37 cellular contexts compared by ENCODE assay signal in genomic region chr1:18448889-18449288, GRCh38. TPM values are rescaled to one million over a fixed set of nuclear protein-coding genes. Genes with fewer than 3 reads are reported as not detected.
"Had no signal": no experiment of that assay in that cellular context is flagged by ENCODE, and none has a peak within 500 bp of the region (broad histone marks: within the 10 kb centered on the region; RNA-seq: fewer than 3 reads in every experiment).

No MANE protein-coding gene starts in this region.

- H3K4me3 Mint-ChIP-seq: activated B cell treated with CpG ODN at 0.5 μM for 24 hours; activated CD4-positive, alpha-beta memory T cell treated with anti-CD3 and anti-CD28 coated beads for 36 hours; activated CD4-positive, alpha-beta T cell treated with anti-CD3 and anti-CD28 coated beads, Interleukin-2, amount 10 ng/mL, durations not matched to agents 24 days and 14 days; activated CD8-positive, alpha-beta T cell treated with anti-CD3 and anti-CD28 coated beads for 36 hours; activated naive CD4-positive, alpha-beta T cell treated with anti-CD3 and anti-CD28 coated beads, Interleukin-2, amount 10 ng/mL, durations not matched to agents 7 days and 5 days; activated naive CD4-positive, alpha-beta T cell treated with anti-CD3 and anti-CD28 coated beads, Interleukin-2, amount 50 U/mL, for 24 hours; activated naive CD8-positive, alpha-beta T cell; activated naive CD8-positive, alpha-beta T cell treated with anti-CD3 and anti-CD28 coated beads, Interleukin-2, amount 10 ng/mL, durations not matched to agents 7 days and 5 days; activated naive CD8-positive, alpha-beta T cell treated with anti-CD3 and anti-CD28 coated beads, Interleukin-2, amount 50 U/mL, for 24 hours; central memory CD8-positive, alpha-beta T cell; T-helper 1 cell treated with Interleukin-12 subunit alpha and Interleukin-12 subunit beta and Interleukin-4 antibody, amounts not matched to agents 30 μg/mL and 1 μg/mL, for 36 hours; T-helper 2 cell treated with Interferon-gamma antibody and Interleukin-4, amounts not matched to agents 5 μg/mL and 100 μg/mL, for 36 hours had no signal

- H3K4me1 ChIP-seq: ascending aorta had no signal

- FAIRE-seq: bronchial epithelial cell, TTC549 had no signal

- H3K27ac ChIP-seq: ascending aorta, cardiac muscle cell, VCaP had no signal

- H3K27ac Mint-ChIP-seq: activated B cell treated with CpG ODN at 0.5 μM for 24 hours; activated CD4-positive, alpha-beta memory T cell treated with anti-CD3 and anti-CD28 coated beads for 36 hours; activated CD4-positive, alpha-beta T cell treated with anti-CD3 and anti-CD28 coated beads, Interleukin-2, amount 10 ng/mL, durations not matched to agents 24 days and 14 days; activated CD8-positive, alpha-beta T cell treated with anti-CD3 and anti-CD28 coated beads for 36 hours; activated naive CD4-positive, alpha-beta T cell treated with anti-CD3 and anti-CD28 coated beads, Interleukin-2, amount 10 ng/mL, durations not matched to agents 7 days and 5 days; activated naive CD4-positive, alpha-beta T cell treated with anti-CD3 and anti-CD28 coated beads, Interleukin-2, amount 50 U/mL, for 24 hours; activated naive CD8-positive, alpha-beta T cell; activated naive CD8-positive, alpha-beta T cell treated with anti-CD3 and anti-CD28 coated beads, Interleukin-2, amount 10 ng/mL, durations not matched to agents 7 days and 5 days; activated naive CD8-positive, alpha-beta T cell treated with anti-CD3 and anti-CD28 coated beads, Interleukin-2, amount 50 U/mL, for 24 hours; activated T-helper 2 cell treated with anti-CD3 and anti-CD28 coated beads, Interferon-gamma antibody, Interleukin-2, Interleukin-4, amounts not matched to agents 10 μg/mL and 5 μg/mL and 100 μg/mL, durations not matched to agents 14 hours and 24 hours and 36 hours; T-helper 1 cell treated with Interleukin-12 subunit alpha and Interleukin-12 subunit beta and Interleukin-4 antibody, amounts not matched to agents 30 μg/mL and 1 μg/mL, for 36 hours; T-helper 2 cell treated with Interferon-gamma antibody and Interleukin-4, amounts not matched to agents 5 μg/mL and 100 μg/mL, for 36 hours had no signal

- DNase-seq: activated B cell treated with CpG ODN at 0.5 μM for 24 hours; activated CD4-positive, alpha-beta memory T cell treated with anti-CD3 and anti-CD28 coated beads for 36 hours; activated CD4-positive, alpha-beta T cell treated with anti-CD3 and anti-CD28 coated beads for 4 hours; activated CD4-positive, alpha-beta T cell treated with anti-CD3 and anti-CD28 coated beads, Interleukin-2, amount 10 ng/mL, durations not matched to agents 24 days and 14 days; activated CD4-positive, alpha-beta T cell treated with anti-CD3 and anti-CD28 coated beads, Interleukin-2, amount 50 U/mL, for 1 hour; activated CD4-positive, alpha-beta T cell treated with anti-CD3 and anti-CD28 coated beads, Interleukin-2, amount 50 U/mL, for 4 hours; activated CD4-positive, CD25-positive, alpha-beta regulatory T cell treated with anti-CD3 and anti-CD28 coated beads, Interleukin-2, amount 50 U/mL, for 72 hours; activated CD8-positive, alpha-beta memory T cell treated with anti-CD3 and anti-CD28 coated beads, Interleukin-2, amount 50 U/mL, for 4 hours; activated CD8-positive, alpha-beta T cell treated with anti-CD3 and anti-CD28 coated beads for 36 hours; activated gamma-delta T cell; activated naive CD4-positive, alpha-beta T cell treated with anti-CD3 and anti-CD28 coated beads, Interleukin-2, amount 10 ng/mL, durations not matched to agents 7 days and 5 days; activated naive CD4-positive, alpha-beta T cell treated with Interleukin-2 at 50 U/mL for 16 hours; activated naive CD8-positive, alpha-beta T cell treated with anti-CD3 and anti-CD28 coated beads, Interleukin-2, amount 10 ng/mL, durations not matched to agents 7 days and 5 days; activated naive CD8-positive, alpha-beta T cell treated with anti-CD3 and anti-CD28 coated beads, Interleukin-2, amount 50 U/mL, for 24 hours; activated T-cell treated with anti-CD3 and anti-CD28 coated beads for 4 hours; activated T-cell treated with anti-CD3 and anti-CD28 coated beads, Interleukin-2, amount 50 U/mL, for 1 hour; activated T-cell treated with anti-CD3 and anti-CD28 coated beads, Interleukin-2, amount 50 U/mL, for 48 hours; amygdala; anterior cingulate cortex; caudate nucleus; cerebellar nuclear complex; T-helper 1 cell; T-helper 2 cell; T-helper 9 cell had no signal

- H3K27me3 ChIP-seq: ascending aorta had no signal

- H3K36me3 ChIP-seq: ascending aorta, cardiac muscle cell had no signal

- H3K27me3 Mint-ChIP-seq: activated CD4-positive, alpha-beta T cell treated with anti-CD3 and anti-CD28 coated beads, Interleukin-2, amount 10 ng/mL, durations not matched to agents 24 days and 14 days had no signal

- H3K4me3 ChIP-seq: ascending aorta, cardiac muscle cell had no signal

- H3K36me3 Mint-ChIP-seq: activated CD4-positive, alpha-beta memory T cell treated with anti-CD3 and anti-CD28 coated beads for 36 hours; activated naive CD4-positive, alpha-beta T cell treated with anti-CD3 and anti-CD28 coated beads, Interleukin-2, amount 10 ng/mL, durations not matched to agents 7 days and 5 days; activated naive CD4-positive, alpha-beta T cell treated with anti-CD3 and anti-CD28 coated beads, Interleukin-2, amount 50 U/mL, for 24 hours; activated naive CD8-positive, alpha-beta T cell treated with anti-CD3 and anti-CD28 coated beads, Interleukin-2, amount 10 ng/mL, durations not matched to agents 7 days and 5 days; brain had no signal

- ATAC-seq: activated CD8-positive, alpha-beta T cell treated with anti-CD3 and anti-CD28 coated beads for 36 hours; activated naive CD8-positive, alpha-beta T cell treated with anti-CD3 and anti-CD28 coated beads, Interleukin-2, amount 50 U/mL, for 24 hours had no signal

- H3K9me3 Mint-ChIP-seq: activated CD8-positive, alpha-beta T cell treated with anti-CD3 and anti-CD28 coated beads for 36 hours; activated naive CD4-positive, alpha-beta T cell treated with anti-CD3 and anti-CD28 coated beads, Interleukin-2, amount 10 ng/mL, durations not matched to agents 7 days and 5 days; activated T-helper 2 cell treated with anti-CD3 and anti-CD28 coated beads, Interferon-gamma antibody, Interleukin-2, Interleukin-4, amounts not matched to agents 10 μg/mL and 5 μg/mL and 100 μg/mL, durations not matched to agents 14 hours and 24 hours and 36 hours; central memory CD8-positive, alpha-beta T cell; T-helper 1 cell treated with Interleukin-12 subunit alpha and Interleukin-12 subunit beta and Interleukin-4 antibody, amounts not matched to agents 30 μg/mL and 1 μg/mL, for 36 hours had no signal

- H3K4me1 Mint-ChIP-seq: activated B cell treated with CpG ODN at 0.5 μM for 24 hours; activated CD4-positive, alpha-beta T cell treated with anti-CD3 and anti-CD28 coated beads, Interleukin-2, amount 10 ng/mL, durations not matched to agents 24 days and 14 days; activated naive CD4-positive, alpha-beta T cell treated with anti-CD3 and anti-CD28 coated beads, Interleukin-2, amount 10 ng/mL, durations not matched to agents 7 days and 5 days; activated naive CD4-positive, alpha-beta T cell treated with anti-CD3 and anti-CD28 coated beads, Interleukin-2, amount 50 U/mL, for 24 hours; activated naive CD8-positive, alpha-beta T cell treated with anti-CD3 and anti-CD28 coated beads, Interleukin-2, amount 10 ng/mL, durations not matched to agents 7 days and 5 days; activated naive CD8-positive, alpha-beta T cell treated with anti-CD3 and anti-CD28 coated beads, Interleukin-2, amount 50 U/mL, for 24 hours; central memory CD8-positive, alpha-beta T cell had no signal

- H3K9me3 ChIP-seq: ascending aorta had no signal

RNA-seq across cellular contexts. Expression of gene KLHDC7A, which starts 31.8 kb away (rescaled TPM):
- total RNA-seq: activated B cell treated with CpG ODN at 0.5 μM for 24 hours; activated CD4-positive, alpha-beta memory T cell treated with anti-CD3 and anti-CD28 coated beads for 36 hours; activated CD4-positive, alpha-beta T cell treated with anti-CD3 and anti-CD28 coated beads, Interleukin-2, amount 10 ng/mL, durations not matched to agents 24 days and 14 days; activated CD8-positive, alpha-beta memory T cell treated with anti-CD3 and anti-CD28 coated beads for 36 hours; activated CD8-positive, alpha-beta T cell treated with anti-CD3 and anti-CD28 coated beads for 36 hours; activated naive CD8-positive, alpha-beta T cell treated with anti-CD3 and anti-CD28 coated beads, Interleukin-2, amount 10 ng/mL, durations not matched to agents 7 days and 5 days; activated T-helper 2 cell treated with anti-CD3 and anti-CD28 coated beads, Interferon-gamma antibody, Interleukin-2, Interleukin-4, amounts not matched to agents 10 μg/mL and 5 μg/mL and 100 μg/mL, durations not matched to agents 14 hours and 24 hours and 36 hours; ascending aorta; cardiac muscle cell had no signal
- polyA plus RNA-seq: cardiac muscle cell had no signal
